10 cellular contexts compared by ENCODE assay signal in the genomic region with DNA sequence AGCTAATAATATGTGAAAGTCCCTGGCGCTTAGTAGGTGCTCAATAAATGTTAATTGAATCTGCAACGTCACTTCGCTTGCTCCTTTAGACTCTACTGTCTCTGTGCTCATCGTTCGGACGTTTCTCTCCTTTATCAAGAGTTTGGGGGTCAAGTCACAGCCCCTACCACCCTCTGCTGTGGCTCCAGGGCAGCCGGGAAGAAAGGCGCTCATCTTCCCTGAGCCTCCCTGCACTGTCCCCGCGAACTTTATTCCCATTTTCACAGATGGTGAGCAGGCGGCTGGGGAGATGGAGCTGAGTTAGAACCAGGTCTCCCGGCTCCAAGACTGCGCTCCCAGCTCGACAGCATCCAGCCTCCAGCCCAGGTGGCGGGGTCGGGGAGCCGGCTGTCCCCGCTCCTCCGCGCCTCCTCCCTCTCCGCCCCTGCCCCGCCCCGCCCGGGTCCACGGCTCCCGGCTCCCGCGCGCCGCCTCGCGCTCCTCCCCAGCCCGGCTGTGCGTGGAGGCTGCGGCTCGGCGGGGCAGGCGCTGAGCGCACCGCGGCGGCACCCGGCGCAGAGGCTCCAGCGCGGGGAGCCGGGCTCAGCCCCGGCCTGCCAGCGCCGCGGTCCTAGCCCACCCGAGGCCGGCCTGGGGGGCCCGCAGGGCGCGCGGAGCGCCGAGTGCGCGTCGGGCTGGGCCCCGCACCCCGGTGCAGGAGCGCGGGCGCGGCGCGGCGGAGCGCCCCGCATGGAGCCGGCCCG. TPM values are rescaled to one million over a fixed set of nuclear protein-coding genes. Genes with fewer than 3 reads are reported as not detected.
DNase-seq lines count a peak whose midpoint lies in the region; ATAC-seq and TF ChIP-seq lines count a peak whose summit lies in the region.
"Had no signal": no experiment of that assay in that cellular context is flagged by ENCODE, and none has a peak within 500 bp of the region (broad histone marks: within the 10 kb centered on the region; RNA-seq: fewer than 3 reads in every experiment).

Gene CLEC2L (plus strand): TSS at position 487 of the 743 bp plus-strand sequence. CDS start 243 bp downstream, at position 730.

- WGBS in body of pancreas, 2 donors = 2 to 7% methylated on average over 13 to 60 of the region's 75 CpGs
- WGBS in mesenchymal stem cell = 18% methylated on average over 12 of the region's 75 CpGs

- peaks cover 2% of the 10 kb centered on the region for H3K4me1 Mint-ChIP-seq in activated CD8-positive, alpha-beta memory T cell treated with anti-CD3 and anti-CD28 coated beads, Interleukin-2, amount 10 ng/mL, durations not matched to agents 7 days and 5 days
- H3K4me1 Mint-ChIP-seq in type B pancreatic cell (ENCODE audit: unreplicated experiment) = no peaks in the 10 kb centered on the region

- no peak within 1 kb of the TSS for H3K4ac ChIP-seq in mesenchymal stem cell (ENCODE audit: low read depth in 1 of 2, low read length in 2 of 2)

- peak within 1 kb of the TSS; percentile 73 for H3K4me2 ChIP-seq in mesenchymal stem cell (ENCODE audit: low read length, poor library complexity, severe bottlenecking)

- no peak for DNase-seq in activated CD8-positive, alpha-beta memory T cell treated with anti-CD3 and anti-CD28 coated beads, Interleukin-2, amount 10 ng/mL, durations not matched to agents 7 days and 5 days
- no peak for DNase-seq in activated CD8-positive, alpha-beta memory T cell treated with anti-CD3 and anti-CD28 coated beads, Interleukin-2, amount 50 U/mL, for 48 hours
- peak in 1 of 4 donors; percentile 32 for DNase-seq in body of pancreas
- DNase-seq in mesenchymal stem cell = peak; percentile 9
- no peak for DNase-seq in type B pancreatic cell (ENCODE audit: extremely low spot score, unreplicated experiment)
- DNase-seq in GF-D8 (lab: John Stamatoyannopoulos, UW) = no peak
- no peak for DNase-seq in NCI-H1092 (lab: John Stamatoyannopoulos, UW)
- DNase-seq: heart left ventricle had no signal

- TF ChIP-seq CTCF in body of pancreas (IDR thresholded peaks at IDR 0.05) (no peak), type B pancreatic cell (conservative IDR thresholded peaks at IDR 0.05) (no peak)

- no peak within 1 kb of the TSS for H3K27ac Mint-ChIP-seq in activated CD8-positive, alpha-beta memory T cell treated with anti-CD3 and anti-CD28 coated beads, Interleukin-2, amount 10 ng/mL, durations not matched to agents 7 days and 5 days
- no peak within 1 kb of the TSS for H3K27ac Mint-ChIP-seq in type B pancreatic cell

- no peak within 1 kb of the TSS for H2BK12ac ChIP-seq in mesenchymal stem cell (ENCODE audit: low read length in 2 of 2)

- no peak within 1 kb of the TSS for H3K4me3 Mint-ChIP-seq in activated CD8-positive, alpha-beta memory T cell treated with anti-CD3 and anti-CD28 coated beads, Interleukin-2, amount 10 ng/mL, durations not matched to agents 7 days and 5 days
- H3K4me3 Mint-ChIP-seq in type B pancreatic cell = peak within 1 kb of the TSS; percentile 83

- H2AFZ ChIP-seq in mesenchymal stem cell (ENCODE audit: low read depth, low read length) = no peak within 1 kb of the TSS

- no peak within 1 kb of the TSS for H3K9ac ChIP-seq in mesenchymal stem cell (ENCODE audit: low read length)

- H3K27me3 ChIP-seq in body of pancreas = peaks cover 0 to 12% of the 10 kb centered on the region in 2 donors
- H3K27me3 ChIP-seq in mesenchymal stem cell (ENCODE audit: control insufficient read depth in 1 of 2, insufficient read depth in 1 of 2, low read length in 2 of 2) = peaks cover 41 to 59% of the 10 kb centered on the region in 2 experiments

- no peak within 1 kb of the TSS for H4K91ac ChIP-seq in mesenchymal stem cell (ENCODE audit: low read length)

- H3K23ac ChIP-seq in mesenchymal stem cell (ENCODE audit: low read length in 2 of 2) = no peak within 1 kb of the TSS

- H3K4me1 ChIP-seq in body of pancreas (peaks cover 6% of the 10 kb centered on the region), mesenchymal stem cell (ENCODE audit: control insufficient read depth, insufficient read depth, low read depth, low read length) (peaks cover 9% of the 10 kb centered on the region)

- no peak within 1 kb of the TSS for H3K18ac ChIP-seq in mesenchymal stem cell (ENCODE audit: low read depth in 1 of 2, low read length in 2 of 2)

- H3K9me3 Mint-ChIP-seq in activated CD8-positive, alpha-beta memory T cell treated with anti-CD3 and anti-CD28 coated beads, Interleukin-2, amount 10 ng/mL, durations not matched to agents 7 days and 5 days (ENCODE audit: low read depth) = no peaks in the 10 kb centered on the region
- H3K9me3 Mint-ChIP-seq in type B pancreatic cell = peaks cover 4% of the 10 kb centered on the region

- CTCF ChIA-PET in activated CD8-positive, alpha-beta memory T cell treated with anti-CD3 and anti-CD28 coated beads, Interleukin-2, amount 10 ng/mL, durations not matched to agents 7 days and 5 days (lab: Charles Lee) = interaction anchor here (0.6 kb wide), 1 partner anchor 71 kb away, joined by 3 read pairs; no protein-coding TSS in a partner anchor

- no peak within 1 kb of the TSS for H4K8ac ChIP-seq in mesenchymal stem cell (ENCODE audit: low read length)

- peak within 1 kb of the TSS; percentile 75 for H2BK15ac ChIP-seq in mesenchymal stem cell (ENCODE audit: low read depth, poor library complexity, severe bottlenecking)

- no peak for TF ChIP-seq POLR2A in body of pancreas (IDR thresholded peaks at IDR 0.05)

- H3K79me1 ChIP-seq in mesenchymal stem cell (replicated peaks; ENCODE audit: low read length, poor library complexity, severe bottlenecking) = no peaks in the 10 kb centered on the region

- H3K36me3 ChIP-seq in body of pancreas (replicated peaks in 1 of 2; ENCODE audit: insufficient read depth in 1 of 2, low read depth in 2 of 2) (no peaks in the 10 kb centered on the region), mesenchymal stem cell (ENCODE audit: control insufficient read depth in 1 of 2, insufficient read depth in 2 of 2, low read depth in 1 of 2, low read length in 2 of 2) (no peaks in the 10 kb centered on the region)
- H3K36me3 ChIP-seq: heart left ventricle had no signal

- H3K14ac ChIP-seq in mesenchymal stem cell (ENCODE audit: low read length in 2 of 2) = no peak within 1 kb of the TSS

- intact Hi-C loops in body of pancreas (cut with DNase I) = no loop called here

- H2BK5ac ChIP-seq in mesenchymal stem cell (ENCODE audit: low read depth, low read length, poor library complexity, severe bottlenecking) = no peak within 1 kb of the TSS

- H3K9me3 ChIP-seq in body of pancreas = no peaks in the 10 kb centered on the region
- no peaks in the 10 kb centered on the region for H3K9me3 ChIP-seq in mesenchymal stem cell (ENCODE audit: control insufficient read depth, low read length)
- H3K9me3 ChIP-seq: heart left ventricle had no signal

- H3K4me3 ChIP-seq in body of pancreas = no peak within 1 kb of the TSS
- H3K4me3 ChIP-seq in mesenchymal stem cell (ENCODE audit: insufficient read depth in 1 of 2, low read depth in 1 of 2, low read length in 2 of 2) = peak within 1 kb of the TSS; percentile 41 to 55

- H3K27ac ChIP-seq in body of pancreas = no peak within 1 kb of the TSS
- no peak within 1 kb of the TSS for H3K27ac ChIP-seq in mesenchymal stem cell (ENCODE audit: low read length, poor library complexity, severe bottlenecking)
- H3K27ac ChIP-seq: heart left ventricle had no signal

- no peak within 1 kb of the TSS for H2BK120ac ChIP-seq in mesenchymal stem cell (ENCODE audit: low read depth, low read length)

- ATAC-seq in activated CD8-positive, alpha-beta memory T cell treated with anti-CD3 and anti-CD28 coated beads, Interleukin-2, amount 10 ng/mL, durations not matched to agents 7 days and 5 days = peak; percentile 45
- ATAC-seq in body of pancreas (peak; percentile 52), HG02884 (IDR thresholded peaks at IDR 0.05; ENCODE audit: unreplicated experiment) (no peak)

- peaks cover 58% of the 10 kb centered on the region for H3K27me3 Mint-ChIP-seq in activated CD8-positive, alpha-beta memory T cell treated with anti-CD3 and anti-CD28 coated beads, Interleukin-2, amount 10 ng/mL, durations not matched to agents 7 days and 5 days
- H3K27me3 Mint-ChIP-seq in type B pancreatic cell = peaks cover 61% of the 10 kb centered on the region

- no peak within 1 kb of the TSS for H2AK5ac ChIP-seq in mesenchymal stem cell (ENCODE audit: low read length, severe bottlenecking)

- no peaks in the 10 kb centered on the region for H3K36me3 Mint-ChIP-seq in activated CD8-positive, alpha-beta memory T cell treated with anti-CD3 and anti-CD28 coated beads, Interleukin-2, amount 10 ng/mL, durations not matched to agents 7 days and 5 days
- no peaks in the 10 kb centered on the region for H3K36me3 Mint-ChIP-seq in type B pancreatic cell

RNA-seq across cellular contexts. Expression of gene CLEC2L, which starts in this region (rescaled TPM):
- not detected for total RNA-seq in activated CD8-positive, alpha-beta memory T cell treated with anti-CD3 and anti-CD28 coated beads, Interleukin-2, amount 10 ng/mL, durations not matched to agents 7 days and 5 days
- total RNA-seq in body of pancreas = not detected
- polyA plus RNA-seq in mesenchymal stem cell (2013, experiment 1 of 2) = not detected
- polyA plus RNA-seq in mesenchymal stem cell (2013, experiment 2 of 2) = not detected
- total RNA-seq in type B pancreatic cell (ENCODE audit: low replicate concordance) = 0.21 and 0.34 TPM in 2 replicates
- total RNA-seq: activated CD8-positive, alpha-beta memory T cell treated with anti-CD3 and anti-CD28 coated beads for 36 hours had no signal
- polyA plus RNA-seq: heart left ventricle had no signal

Comparison
In these comparisons a context has a peak if more than half of its experiments do, and no peak if none do; other contexts are left out.
1. Peak in ATAC-seq in activated CD8-positive, alpha-beta memory T cell treated with anti-CD3 and anti-CD28 coated beads, Interleukin-2, amount 10 ng/mL, durations not matched to agents 7 days and 5 days; RNA of the gene not detected or under 1 TPM.
2. Peak in ATAC-seq in body of pancreas; RNA of the gene not detected or under 1 TPM.
3. H3K4me3 ChIP-seq: peak in mesenchymal stem cell (2 of 2); none in body of pancreas (0 of 2).